ENCODE assay signal across 24 cellular contexts in the genomic region with DNA sequence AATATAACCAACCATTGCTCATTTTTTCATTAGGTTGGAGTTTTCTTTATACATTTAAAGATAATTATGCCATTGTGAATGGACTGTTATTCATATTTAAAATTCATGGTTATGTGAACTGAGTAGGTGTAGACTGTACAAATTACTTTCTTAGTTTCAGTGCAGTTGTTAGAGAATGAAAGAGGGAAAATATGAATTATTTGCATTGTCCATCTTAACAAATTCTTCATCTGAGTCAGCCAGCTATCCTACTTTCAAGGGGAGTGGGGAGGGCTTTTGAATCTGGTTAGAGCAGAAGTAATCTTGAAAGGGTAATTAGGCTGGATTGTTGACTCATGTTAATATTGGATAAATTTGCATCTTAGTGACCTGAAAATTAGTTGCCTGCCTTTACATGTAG. TPM values are rescaled to one million over a fixed set of nuclear protein-coding genes. Genes with fewer than 3 reads are reported as not detected.
DNase-seq lines count a peak whose midpoint lies in the region; ATAC-seq and TF ChIP-seq lines count a peak whose summit lies in the region.
"Had no signal": no experiment of that assay in that cellular context is flagged by ENCODE, and none has a peak within 500 bp of the region (broad histone marks: within the 10 kb centered on the region; RNA-seq: fewer than 3 reads in every experiment).

No MANE protein-coding gene starts in this region.

- DNase-seq in GM10248 (ENCODE audit: extremely low spot score) (peak; percentile 22), GM23338 (ENCODE audit: low spot score) (no peak), WTC11 (ENCODE audit: low spot score) (no peak), osteoblast (ENCODE audit: insufficient read length, low spot score, missing footprints) (no peak), NCI-H510A (lab: John Stamatoyannopoulos, UW) (no peak)
- DNase-seq: activated CD4-positive, alpha-beta T cell treated with anti-CD3 and anti-CD28 coated beads for 36 hours; activated naive CD4-positive, alpha-beta T cell treated with Interleukin-2 at 50 U/mL for 16 hours; activated T-cell treated with anti-CD3 and anti-CD28 coated beads, Interleukin-2, amount 50 U/mL, for 4 hours; adrenal gland; CD4-positive, alpha-beta T cell; foreskin fibroblast; heart right ventricle; naive B cell; NCI-H1417 treated with DMSO at 0.1 percent for 48 hours; NCI-H446 treated with DMSO at 0.1 percent for 48 hours; nucleus accumbens; stimulated activated CD4-positive, alpha-beta T cell treated with anti-CD3 and anti-CD28 coated beads, Interleukin-2, amount 100 ng/mL, for 48 hours; uterus had no signal

- H3K79me2 ChIP-seq in GM23338 (replicated peaks; ENCODE audit: insufficient read depth), result peaks cover 82% of the 10 kb centered on the region
- H3K79me2 ChIP-seq in osteoblast (ENCODE audit: insufficient read depth, low read length), result peaks cover 96% of the 10 kb centered on the region

- H3K27ac Mint-ChIP-seq in GM23338 (no peak overlapping the region; the same call in 1 of the 2 replicates), WTC11 (peak overlapping the region; percentile 69; the same call in 1 of the 2 replicates)
- H3K27ac Mint-ChIP-seq: activated CD4-positive, alpha-beta T cell treated with anti-CD3 and anti-CD28 coated beads for 36 hours; CD4-positive, alpha-beta T cell; stimulated activated effector memory CD8-positive, alpha-beta T cell treated with anti-CD3 and anti-CD28 coated beads, Interleukin-12 subunit alpha, Interleukin-12 subunit beta, amount 100 ng/mL, for 72 hours; T-helper 1 cell treated with Interleukin-12 subunit alpha and Interleukin-12 subunit beta and Interleukin-4 antibody, amounts not matched to agents 30 μg/mL and 1 μg/mL, for 36 hours had no signal

- H3K4me2 ChIP-seq in GM23338 (peak overlapping the region; percentile 70), osteoblast (ENCODE audit: insufficient read depth, low read length) (peak overlapping the region; percentile 70)

- H3K9me3 Mint-ChIP-seq in GM23338, result no peaks in the 10 kb centered on the region
- H3K9me3 Mint-ChIP-seq in WTC11, result no peaks in the 10 kb centered on the region
- H3K9me3 Mint-ChIP-seq: activated T-cell treated with anti-CD3 and anti-CD28 coated beads, Interleukin-2, amount 50 U/mL, for 4 hours; CD4-positive, alpha-beta T cell; naive B cell; stimulated activated effector memory CD8-positive, alpha-beta T cell treated with anti-CD3 and anti-CD28 coated beads, Interleukin-12 subunit alpha, Interleukin-12 subunit beta, amount 100 ng/mL, for 72 hours; T-helper 1 cell treated with Interleukin-12 subunit alpha and Interleukin-12 subunit beta and Interleukin-4 antibody, amounts not matched to agents 30 μg/mL and 1 μg/mL, for 36 hours had no signal

- POLR2A ChIA-PET in GM10248 (lab: Yijun Ruan, JAX), result no interaction called here
- POLR2A ChIA-PET in WTC11 (lab: Charles Lee), result no interaction called here

- H3K27me3 Mint-ChIP-seq in GM23338 (ENCODE audit: insufficient read depth, low read depth, poor library complexity) (peaks cover 5% of the 10 kb centered on the region), WTC11 (ENCODE audit: low read depth) (peaks cover 3% of the 10 kb centered on the region; the same call in 1 of the 2 replicates)
- H3K27me3 Mint-ChIP-seq: activated CD4-positive, alpha-beta T cell treated with anti-CD3 and anti-CD28 coated beads for 36 hours; CD4-positive, alpha-beta T cell; naive B cell had no signal

- H2AFZ ChIP-seq in GM23338 (no peak overlapping the region), osteoblast (ENCODE audit: low read length) (no peak overlapping the region)

- no peaks in the 10 kb centered on the region for H3F3A ChIP-seq in GM23338 (replicated peaks; ENCODE audit: low read depth)

- H3K36me3 Mint-ChIP-seq in GM23338 (ENCODE audit: low read depth), result no peaks in the 10 kb centered on the region
- H3K36me3 Mint-ChIP-seq in WTC11, result no peaks in the 10 kb centered on the region
- H3K36me3 Mint-ChIP-seq: naive B cell had no signal

- TF ChIP-seq CTCF in GM10248 (IDR thresholded peaks at IDR 0.05; ENCODE audit: control extremely low read depth, extremely low read depth, low read depth, missing control alignments), result no peak
- TF ChIP-seq CTCF in GM23338 (conservative IDR thresholded peaks at IDR 0.05; ENCODE audit: low read depth in 2 of 2), result no peak
- TF ChIP-seq CTCF in WTC11 (IDR thresholded peaks at IDR 0.05), result no peak
- no peak for TF ChIP-seq CTCF in osteoblast (IDR thresholded peaks at IDR 0.05; ENCODE audit: extremely low read depth, low read depth, low read length)

- H3K36me3 ChIP-seq in GM23338 (ENCODE audit: insufficient read depth), result no peaks in the 10 kb centered on the region
- H3K36me3 ChIP-seq in osteoblast (ENCODE audit: insufficient read depth, low read length), result peaks cover 5% of the 10 kb centered on the region
- H3K36me3 ChIP-seq: adrenal gland, heart right ventricle, uterus had no signal

- peaks cover 71% of the 10 kb centered on the region for H3K4me1 ChIP-seq in GM23338 (ENCODE audit: insufficient read depth)
- H3K4me1 ChIP-seq in osteoblast (ENCODE audit: insufficient read depth, low read length), result peaks cover 65% of the 10 kb centered on the region

- H4K20me1 ChIP-seq in GM23338 (replicated peaks; ENCODE audit: insufficient read depth) (peaks cover 34% of the 10 kb centered on the region), osteoblast (ENCODE audit: insufficient read depth, low read length) (peaks cover 66% of the 10 kb centered on the region)

- H3K27me3 ChIP-seq in GM23338 (ENCODE audit: insufficient read depth), result peaks cover 10% of the 10 kb centered on the region; the same call in 1 of the 2 replicates
- no peaks in the 10 kb centered on the region for H3K27me3 ChIP-seq in osteoblast (ENCODE audit: insufficient read depth, low read length)
- H3K27me3 ChIP-seq: adrenal gland, heart right ventricle, SJSA1, uterus had no signal

- H3K9me3 ChIP-seq in osteoblast (ENCODE audit: low read depth, low read length), result no peaks in the 10 kb centered on the region
- H3K9me3 ChIP-seq: adrenal gland, heart right ventricle, SJSA1, uterus had no signal

- H3K27ac ChIP-seq in GM23338 (ENCODE audit: low read depth) (no peak overlapping the region), osteoblast (ENCODE audit: low read depth, low read length) (peak overlapping the region; percentile 91)
- H3K27ac ChIP-seq: adrenal gland, heart right ventricle, SJSA1, uterus had no signal

- TF ChIP-seq POLR2A in GM18505 (IDR thresholded peaks at IDR 0.05; ENCODE audit: borderline replicate concordance, extremely low read depth, insufficient read depth, insufficient read length), result no peak

- CTCF ChIA-PET in GM10248 (lab: Yijun Ruan, JAX) (interaction anchor here (1.7 to 1.9 kb wide), 2 partner anchors 13 to 15 kb away, joined by 6 to 7 read pairs; no protein-coding TSS in a partner anchor), WTC11 (lab: Charles Lee) (interaction anchor here (0.6 kb wide), 1 partner anchor 31 kb away, joined by 3 read pairs; no protein-coding TSS in a partner anchor)

- H3K4me1 Mint-ChIP-seq in GM23338 (peaks cover 35% of the 10 kb centered on the region), WTC11 (peaks cover 7% of the 10 kb centered on the region; the same call in 1 of the 2 replicates)

- H3K4me3 Mint-ChIP-seq in GM23338 (peak overlapping the region; percentile 69), WTC11 (peak overlapping the region; percentile 64)
- H3K4me3 Mint-ChIP-seq: activated CD4-positive, alpha-beta T cell treated with anti-CD3 and anti-CD28 coated beads for 36 hours; activated T-cell treated with anti-CD3 and anti-CD28 coated beads, Interleukin-2, amount 50 U/mL, for 4 hours; stimulated activated effector memory CD8-positive, alpha-beta T cell treated with anti-CD3 and anti-CD28 coated beads, Interleukin-12 subunit alpha, Interleukin-12 subunit beta, amount 100 ng/mL, for 72 hours; T-helper 1 cell treated with Interleukin-12 subunit alpha and Interleukin-12 subunit beta and Interleukin-4 antibody, amounts not matched to agents 30 μg/mL and 1 μg/mL, for 36 hours had no signal

- no peak for ATAC-seq in GM23338
- ATAC-seq in WTC11, result no peak
- no peak for ATAC-seq in GM21367 (IDR thresholded peaks at IDR 0.05; ENCODE audit: unreplicated experiment)
- no peak for ATAC-seq in GM18505 (IDR thresholded peaks at IDR 0.05; ENCODE audit: unreplicated experiment)
- ATAC-seq: activated CD4-positive, alpha-beta T cell treated with anti-CD3 and anti-CD28 coated beads for 36 hours; activated T-cell treated with anti-CD3 and anti-CD28 coated beads, Interleukin-2, amount 50 U/mL, for 4 hours; heart right ventricle; K562; stimulated activated effector memory CD8-positive, alpha-beta T cell treated with anti-CD3 and anti-CD28 coated beads, Interleukin-12 subunit alpha, Interleukin-12 subunit beta, amount 100 ng/mL, for 72 hours had no signal

- no peaks in the 10 kb centered on the region for H3K9me2 ChIP-seq in GM23338 (ENCODE audit: insufficient read depth)

- H3K4me3 ChIP-seq in GM23338 (peak overlapping the region; percentile 44), osteoblast (ENCODE audit: insufficient read depth, low read length) (peak overlapping the region; percentile 93)
- H3K4me3 ChIP-seq: adrenal gland, heart right ventricle, K562, SJSA1, uterus had no signal

TF ChIP-seq in GM23338, 12 proteins besides CTCF, POLR2A, EP300 and RAD21 (continues in another document):
- no peak for TF ChIP-seq EZH2 (IDR thresholded peaks at IDR 0.05; ENCODE audit: low read depth, unreplicated experiment)
- TF ChIP-seq, protein P1, sequence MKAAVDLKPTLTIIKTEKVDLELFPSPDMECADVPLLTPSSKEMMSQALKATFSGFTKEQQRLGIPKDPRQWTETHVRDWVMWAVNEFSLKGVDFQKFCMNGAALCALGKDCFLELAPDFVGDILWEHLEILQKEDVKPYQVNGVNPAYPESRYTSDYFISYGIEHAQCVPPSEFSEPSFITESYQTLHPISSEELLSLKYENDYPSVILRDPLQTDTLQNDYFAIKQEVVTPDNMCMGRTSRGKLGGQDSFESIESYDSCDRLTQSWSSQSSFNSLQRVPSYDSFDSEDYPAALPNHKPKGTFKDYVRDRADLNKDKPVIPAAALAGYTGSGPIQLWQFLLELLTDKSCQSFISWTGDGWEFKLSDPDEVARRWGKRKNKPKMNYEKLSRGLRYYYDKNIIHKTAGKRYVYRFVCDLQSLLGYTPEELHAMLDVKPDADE (IDR thresholded peaks at IDR 0.05), result no peak

TF ChIP-seq in WTC11, 78 proteins besides CTCF, POLR2A, EP300 and RAD21 (continues in another document):
- no peak for TF ChIP-seq TEAD4 (CRISPR knock-in tag; IDR thresholded peaks at IDR 0.05)
- TF ChIP-seq NR1H2 (CRISPR knock-in tag; IDR thresholded peaks at IDR 0.05), result no peak
- no peak for TF ChIP-seq CREB1 (CRISPR knock-in tag; IDR thresholded peaks at IDR 0.05)
- TF ChIP-seq ZNF263 (CRISPR knock-in tag; IDR thresholded peaks at IDR 0.05; ENCODE audit: low read depth), result no peak
- TF ChIP-seq MXD4 (CRISPR knock-in tag; IDR thresholded peaks at IDR 0.05; ENCODE audit: borderline replicate concordance), result no peak

RNA-seq across cellular contexts. Expression of gene SOCS5, which starts 4.5 kb away (rescaled TPM):
- 23.9 and 24.1 TPM in 2 replicates for total RNA-seq in GM23338 (2014; rRNA removed; shearing (Covaris generic))
- polyA plus RNA-seq in GM23338 (2016; fragmentation: Nextera tagmentation; extraction: Ambion mirVana), result 5.5 and 5.8 TPM in 2 replicates
- total RNA-seq in WTC11 (2021) (12.1 to 13.5 TPM (median 13.1 TPM) in 3 replicates), osteoblast (124 and 136 TPM in 2 replicates)
